21 cellular contexts compared by ENCODE assay signal in the genomic region with DNA sequence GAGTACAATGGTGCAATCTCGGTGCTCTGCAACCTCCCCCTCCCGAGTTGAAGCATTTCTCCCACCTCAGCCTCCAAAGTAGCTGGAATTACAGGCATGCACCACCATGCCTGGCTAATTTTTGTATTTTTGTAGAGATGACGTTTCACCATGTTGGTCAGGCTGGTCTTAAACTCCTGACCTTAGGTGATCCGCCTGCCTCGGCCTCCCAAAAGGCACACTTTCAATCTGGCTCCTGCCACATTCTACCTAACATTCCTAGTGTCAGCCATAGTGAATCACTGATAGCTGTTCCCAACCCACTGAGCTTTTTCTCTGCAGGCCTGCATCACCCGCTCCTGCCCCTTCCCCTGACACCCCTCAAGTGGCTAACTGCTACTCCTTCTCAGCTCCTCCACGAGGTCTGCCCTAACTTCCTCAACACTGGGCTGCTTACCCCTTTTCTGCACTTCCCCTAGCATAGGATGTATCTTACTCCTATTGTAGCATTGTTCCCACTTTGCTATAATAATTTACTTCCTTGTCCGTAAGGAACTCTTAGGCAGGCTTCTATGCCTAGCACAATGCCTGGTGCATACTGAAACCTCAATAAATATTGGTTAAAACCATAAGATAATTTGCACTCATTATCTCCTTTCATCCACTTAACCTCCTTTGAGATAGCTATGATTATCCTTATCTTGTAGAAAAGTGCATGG. TPM values are rescaled to one million over a fixed set of nuclear protein-coding genes. Genes with fewer than 3 reads are reported as not detected.
DNase-seq lines count a peak whose midpoint lies in the region; ATAC-seq and TF ChIP-seq lines count a peak whose summit lies in the region.
"Had no signal": no experiment of that assay in that cellular context is flagged by ENCODE, and none has a peak within 500 bp of the region (broad histone marks: within the 10 kb centered on the region; RNA-seq: fewer than 3 reads in every experiment).

No MANE protein-coding gene starts in this region.

- H4K20me1 ChIP-seq in SK-N-SH (ENCODE audit: insufficient read depth) = no peaks in the 10 kb centered on the region
- no peaks in the 10 kb centered on the region for H4K20me1 ChIP-seq in PC-9 (ENCODE audit: insufficient read depth)

- H3K4me2 ChIP-seq in SK-N-SH = no peak overlapping the region
- peak overlapping the region; percentile 7 for H3K4me2 ChIP-seq in PC-9

- H3F3A ChIP-seq in SK-N-SH (replicated peaks; ENCODE audit: insufficient read depth) = no peaks in the 10 kb centered on the region
- H3F3A ChIP-seq in PC-9 (ENCODE audit: insufficient read depth, low read depth) = peaks cover 33% of the 10 kb centered on the region

- H3K79me2 ChIP-seq in SK-N-SH (ENCODE audit: insufficient read depth) (no peaks in the 10 kb centered on the region), PC-9 (ENCODE audit: low read depth) (no peaks in the 10 kb centered on the region)

- no peaks in the 10 kb centered on the region for H3K36me3 Mint-ChIP-seq in type B pancreatic cell
- H3K36me3 Mint-ChIP-seq in activated T-cell treated with anti-CD3 and anti-CD28 coated beads, Interleukin-2, amount 50 U/mL, for 72 hours (ENCODE audit: insufficient read depth in 2 of 2) = no peaks in the 10 kb centered on the region
- H3K36me3 Mint-ChIP-seq: immature natural killer cell had no signal

- peak; percentile 17; the same call in 2 of the 3 replicates for ATAC-seq in SK-N-SH treated with all-trans-retinoic acid at 6 μM for 48 hours
- peak; percentile 3 for ATAC-seq in foreskin keratinocyte
- no peak for ATAC-seq in GM21367 (IDR thresholded peaks at IDR 0.05; ENCODE audit: unreplicated experiment)
- ATAC-seq in activated T-cell treated with anti-CD3 and anti-CD28 coated beads, Interleukin-2, amount 50 U/mL, for 72 hours (replicated peaks in 1 of 2) = no peak

- TF ChIP-seq RAD21 in SK-N-SH (IDR thresholded peaks at IDR 0.05; ENCODE audit: low read length) = no peak

- CTCF ChIA-PET in SK-N-SH (lab: Yijun Ruan, JAX) = interaction anchor here (0.9 to 1.9 kb wide), 2 partner anchors 13 to 157 kb away, joined by 3 to 6 read pairs; no protein-coding TSS in a partner anchor
- CTCF ChIA-PET in PC-9 (lab: Charles Lee) = interaction anchor here (0.6 to 1.9 kb wide), 6 partner anchors 9 to 184 kb away, joined by 3 to 13 read pairs (median 3); no protein-coding TSS in a partner anchor

- H3K4me3 ChIP-seq in SK-N-SH (ENCODE audit: low read depth in 2 of 2, low read length in 1 of 2) (no peak overlapping the region), PC-9 (no peak overlapping the region)
- H3K4me3 ChIP-seq in effector memory CD4-positive, alpha-beta T cell (ENCODE audit: insufficient read depth, low read depth, low read length, poor library complexity, severe bottlenecking) = no peak overlapping the region
- H3K4me3 ChIP-seq: adrenal gland, spleen had no signal

- no peak for TF ChIP-seq EP300 in SK-N-SH (IDR thresholded peaks at IDR 0.05; ENCODE audit: borderline replicate concordance in 1 of 2, low read depth in 1 of 2, low read length in 1 of 2)

- H3K9me3 ChIP-seq in SK-N-SH (no peaks in the 10 kb centered on the region), PC-9 (ENCODE audit: insufficient read depth, low read depth) (peaks cover 5% of the 10 kb centered on the region; the same call in 1 of the 2 replicates)
- no peaks in the 10 kb centered on the region for H3K9me3 ChIP-seq in effector memory CD4-positive, alpha-beta T cell (ENCODE audit: control insufficient read depth, low read length)
- H3K9me3 ChIP-seq: adrenal gland, spleen had no signal

- H3K27ac ChIP-seq in SK-N-SH (ENCODE audit: low read depth in 2 of 2, low read length in 1 of 2) (no peak overlapping the region), PC-9 (peak overlapping the region; percentile 38; the same call in 1 of the 2 replicates), foreskin keratinocyte (no peak overlapping the region)
- H3K27ac ChIP-seq in effector memory CD4-positive, alpha-beta T cell (ENCODE audit: insufficient read depth, low read length, poor library complexity, severe bottlenecking) = no peak overlapping the region
- H3K27ac ChIP-seq: adrenal gland, HL-60, spleen had no signal

- H3K27me3 ChIP-seq in SK-N-SH (ENCODE audit: insufficient read depth) = no peaks in the 10 kb centered on the region
- H3K27me3 ChIP-seq in PC-9 (ENCODE audit: insufficient read depth, low read depth) = no peaks in the 10 kb centered on the region
- peaks cover 13% of the 10 kb centered on the region for H3K27me3 ChIP-seq in foreskin keratinocyte
- H3K27me3 ChIP-seq in effector memory CD4-positive, alpha-beta T cell (replicated peaks; ENCODE audit: control insufficient read depth, insufficient read depth, low read length, poor library complexity, severe bottlenecking) = no peaks in the 10 kb centered on the region
- H3K27me3 ChIP-seq: adrenal gland, spleen had no signal

- H3K36me3 ChIP-seq in SK-N-SH (replicated peaks in 1 of 2; ENCODE audit: control insufficient read depth in 1 of 2, insufficient read depth in 2 of 2, low read length in 1 of 2) (no peaks in the 10 kb centered on the region), PC-9 (ENCODE audit: low read depth) (no peaks in the 10 kb centered on the region)
- H3K36me3 ChIP-seq in effector memory CD4-positive, alpha-beta T cell (ENCODE audit: control insufficient read depth, insufficient read depth, low read length) = no peaks in the 10 kb centered on the region
- H3K36me3 ChIP-seq: adrenal gland, spleen had no signal

- H3K4me3 Mint-ChIP-seq in type B pancreatic cell = no peak overlapping the region
- no peak overlapping the region for H3K4me3 Mint-ChIP-seq in activated T-cell treated with anti-CD3 and anti-CD28 coated beads, Interleukin-2, amount 50 U/mL, for 72 hours
- H3K4me3 Mint-ChIP-seq: immature natural killer cell had no signal

- no peaks in the 10 kb centered on the region for H3K9me2 ChIP-seq in SK-N-SH
- no peaks in the 10 kb centered on the region for H3K9me2 ChIP-seq in PC-9 (ENCODE audit: insufficient read depth)

- no peak overlapping the region for H3K9ac ChIP-seq in SK-N-SH

- WGBS in SK-N-SH (ENCODE audit: low lambda C conversion rate) = 89% methylated on average over 8 of the region's 8 CpGs

- peak overlapping the region; percentile 70 for H3K27ac Mint-ChIP-seq in type B pancreatic cell
- H3K27ac Mint-ChIP-seq in activated T-cell treated with anti-CD3 and anti-CD28 coated beads, Interleukin-2, amount 50 U/mL, for 72 hours = no peak overlapping the region
- H3K27ac Mint-ChIP-seq: immature natural killer cell had no signal

- H3K27me3 Mint-ChIP-seq in type B pancreatic cell = no peaks in the 10 kb centered on the region
- peaks cover 20% of the 10 kb centered on the region for H3K27me3 Mint-ChIP-seq in activated T-cell treated with anti-CD3 and anti-CD28 coated beads, Interleukin-2, amount 50 U/mL, for 72 hours (ENCODE audit: low read depth)

- H3K4me1 Mint-ChIP-seq in type B pancreatic cell (ENCODE audit: unreplicated experiment) = peaks cover 16% of the 10 kb centered on the region
- H3K4me1 Mint-ChIP-seq in activated T-cell treated with anti-CD3 and anti-CD28 coated beads, Interleukin-2, amount 50 U/mL, for 72 hours (ENCODE audit: low read depth) = no peaks in the 10 kb centered on the region
- H3K4me1 Mint-ChIP-seq: immature natural killer cell had no signal

- peaks cover 5% of the 10 kb centered on the region for H3K9me3 Mint-ChIP-seq in type B pancreatic cell
- H3K9me3 Mint-ChIP-seq in activated T-cell treated with anti-CD3 and anti-CD28 coated beads, Interleukin-2, amount 50 U/mL, for 72 hours = no peaks in the 10 kb centered on the region

- POLR2A ChIA-PET in SK-N-SH (lab: Yijun Ruan, JAX) (no interaction called here), PC-9 (lab: Charles Lee; ENCODE audit: unreplicated experiment) (interaction anchor here (0.6 to 0.9 kb wide), 5 partner anchors 10 to 502 kb away, joined by 3 to 7 read pairs (median 6); no protein-coding TSS in a partner anchor)

- intact Hi-C loops in PC-9 (cut with micrococcal nuclease; ENCODE audit: unreplicated experiment) = loop anchor here (5.0 kb wide), 6 partner anchors 91 to 504 kb away; partner anchors contain the start of gene OSMR

- H2AFZ ChIP-seq in SK-N-SH (ENCODE audit: low read depth) (no peak overlapping the region), PC-9 (no peak overlapping the region)

- peaks cover 0 to 22% of the 10 kb centered on the region in 2 experiments; a peak in 2 of 4 replicates for H3K4me1 ChIP-seq in SK-N-SH (ENCODE audit: control insufficient read depth in 1 of 2, insufficient read depth in 2 of 2, low read depth in 1 of 2, low read length in 1 of 2)
- H3K4me1 ChIP-seq in PC-9 (replicated peaks; ENCODE audit: insufficient read depth) = peaks cover 76% of the 10 kb centered on the region
- peaks cover 13% of the 10 kb centered on the region for H3K4me1 ChIP-seq in foreskin keratinocyte
- no peaks in the 10 kb centered on the region for H3K4me1 ChIP-seq in effector memory CD4-positive, alpha-beta T cell (ENCODE audit: control insufficient read depth, insufficient read depth, low read length, poor library complexity, severe bottlenecking)

- TF ChIP-seq CTCF in SK-N-SH (IDR thresholded peaks at IDR 0.05) (no peak), PC-9 (conservative IDR thresholded peaks at IDR 0.05) (no peak), foreskin keratinocyte (conservative IDR thresholded peaks at IDR 0.05) (no peak), type B pancreatic cell (conservative IDR thresholded peaks at IDR 0.05) (no peak)

- no TSS peak for BruUV-seq in PC-9 (replicated peaks; lab: Mats Ljungman, UMichigan)

- DNase-seq in SK-N-SH (no peak), PC-9 (peak in 1 of 2 experiments; percentile 37), foreskin keratinocyte (no peak), type B pancreatic cell (ENCODE audit: extremely low spot score, unreplicated experiment) (no peak)
- DNase-seq in activated T-cell treated with anti-CD3 and anti-CD28 coated beads, Interleukin-2, amount 50 U/mL, for 72 hours = no peak
- DNase-seq in effector memory CD4-positive, alpha-beta T cell = no peak
- DNase-seq: activated CD4-positive, alpha-beta T cell treated with anti-CD3 and anti-CD28 coated beads for 1 hour; activated naive CD4-positive, alpha-beta T cell; activated T-cell treated with anti-CD3 and anti-CD28 coated beads, Interleukin-2, amount 50 U/mL, for 1 hour; adrenal gland; cortex of kidney; head of caudate nucleus; immature natural killer cell; NCI-H1417; nucleus accumbens; spleen; stimulated activated CD4-positive, alpha-beta T cell treated with anti-CD3 and anti-CD28 coated beads, Interleukin-4, amount 100 ng/mL, for 1 hour; stimulated activated naive CD4-positive, alpha-beta T cell had no signal

TF ChIP-seq in SK-N-SH treated with all-trans-retinoic acid at 6 μM for 48 hours, 23 proteins besides CTCF, POLR2A, EP300 and RAD21 (continues in another document):
- no peak for TF ChIP-seq SNAI2 (CRISPR knock-in tag; IDR thresholded peaks at IDR 0.05)

RNA-seq across cellular contexts. Expression of gene LIFR, which starts 42.0 kb away (rescaled TPM):
- polyA plus RNA-seq in SK-N-SH (2012; rRNA removed) (3.8 and 5.0 TPM in 2 replicates), foreskin keratinocyte (0.07 and 0.11 TPM in 2 replicates)
- polyA plus RNA-seq in SK-N-SH (2012; cell fraction: cytosol; rRNA removed) = 5.6 and 5.8 TPM in 2 replicates
- 5.0 and 10.2 TPM in 2 replicates for polyA plus RNA-seq in SK-N-SH (2012; cell fraction: nucleus; rRNA removed)
- total RNA-seq in PC-9 (2021) (22.0 and 28.6 TPM in 2 replicates), foreskin keratinocyte (0.65 and 0.92 TPM in 2 replicates), type B pancreatic cell (ENCODE audit: low replicate concordance) (15.6 and 32.7 TPM in 2 replicates)
- total RNA-seq in activated T-cell treated with anti-CD3 and anti-CD28 coated beads, Interleukin-2, amount 50 U/mL, for 72 hours = under 1 TPM; 0.05 to 0.23 TPM
- polyA plus RNA-seq: immature natural killer cell had no signal

Comparison
In these comparisons a context has a peak if more than half of its experiments do, and no peak if none do; other contexts are left out.
1. ATAC-seq: peak in SK-N-SH treated with all-trans-retinoic acid at 6 μM for 48 hours (single experiment) and foreskin keratinocyte (single experiment); none in GM21367 (single experiment) and activated T-cell treated with anti-CD3 and anti-CD28 coated beads, Interleukin-2, amount 50 U/mL, for 72 hours (0 of 2).